18 cellular contexts compared by ENCODE assay signal in the genomic region with DNA sequence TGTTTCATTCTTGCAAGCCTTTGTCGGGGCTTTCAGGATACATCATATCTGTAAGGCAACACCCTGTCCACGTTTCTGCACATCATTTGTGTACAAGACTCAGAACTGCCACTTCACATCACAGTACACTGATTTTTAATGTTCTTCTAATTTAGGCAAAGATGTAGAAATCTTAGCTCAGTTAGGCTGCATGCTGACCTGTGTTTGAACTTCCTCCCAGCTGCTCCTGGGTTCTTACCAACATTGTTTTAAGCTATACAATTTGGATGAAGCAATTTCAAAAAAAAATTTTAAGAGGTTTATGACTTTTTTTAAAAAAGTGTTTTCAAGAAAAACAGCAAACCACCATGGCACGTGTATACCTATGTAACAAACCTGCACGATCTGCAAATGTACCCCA.
DNase-seq lines count a peak whose midpoint lies in the region; ATAC-seq, FAIRE-seq and TF ChIP-seq lines count a peak whose summit lies in the region.
"Had no signal": no experiment of that assay in that cellular context is flagged by ENCODE, and none has a peak within 500 bp of the region (broad histone marks: within the 10 kb centered on the region; RNA-seq: fewer than 3 reads in every experiment).

No MANE protein-coding gene starts in this region.

- peaks cover 3% of the 10 kb centered on the region for H3K4me1 ChIP-seq in endothelial cell of umbilical vein (ENCODE audit: control insufficient read depth, extremely low read depth, insufficient read depth, low read length)
- H3K4me1 ChIP-seq in stomach: no peaks in the 10 kb centered on the region
- H3K4me1 ChIP-seq: SJCRH30 had no signal

- H3K9ac ChIP-seq in endothelial cell of umbilical vein (replicated peaks; ENCODE audit: extremely low read depth, insufficient read depth, low read length): no peak overlapping the region

- H3K36me3 ChIP-seq in endothelial cell of umbilical vein (ENCODE audit: control insufficient read depth in 2 of 2, extremely low read depth in 1 of 2, insufficient read depth in 2 of 2, low read length in 2 of 2) (no peaks in the 10 kb centered on the region), stomach (no peaks in the 10 kb centered on the region)
- H3K36me3 ChIP-seq: SJCRH30 had no signal

- CTCF ChIA-PET in endothelial cell of umbilical vein (lab: Charles Lee): no interaction called here

- H3K36me3 Mint-ChIP-seq in effector memory CD8-positive, alpha-beta T cell (ENCODE audit: insufficient read depth): no peaks in the 10 kb centered on the region
- H3K36me3 Mint-ChIP-seq: CD4-positive, CD25-positive, alpha-beta regulatory T cell had no signal

- H3K4me3 Mint-ChIP-seq in effector memory CD8-positive, alpha-beta T cell: no peak overlapping the region
- H3K4me3 Mint-ChIP-seq: CD4-positive, CD25-positive, alpha-beta regulatory T cell; HFFc6 had no signal

- ATAC-seq in effector memory CD8-positive, alpha-beta T cell (replicated peaks): no peak

- no peak overlapping the region for H3K4me2 ChIP-seq in endothelial cell of umbilical vein (ENCODE audit: insufficient read depth, low read length)

- POLR2A ChIA-PET in endothelial cell of umbilical vein (lab: Charles Lee): no interaction called here

- H3K27ac Mint-ChIP-seq in effector memory CD8-positive, alpha-beta T cell: no peak overlapping the region
- H3K27ac Mint-ChIP-seq: CD4-positive, CD25-positive, alpha-beta regulatory T cell; HFFc6 had no signal

- H3K9me1 ChIP-seq in endothelial cell of umbilical vein (replicated peaks; ENCODE audit: control insufficient read depth, extremely low read depth, insufficient read depth, low read length): no peaks in the 10 kb centered on the region

- intact Hi-C loops in endothelial cell of umbilical vein (cut with micrococcal nuclease) (no loop called here), stomach (cut with DNase I; ENCODE audit: low total_unique reads) (no loop called here)

- TF ChIP-seq CTCF in endothelial cell of umbilical vein (IDR thresholded peaks at IDR 0.05; ENCODE audit: extremely low read depth in 1 of 2, insufficient read depth in 1 of 2, low read depth in 1 of 2, low read length in 2 of 2) (no peak), stomach (IDR thresholded peaks at IDR 0.05) (no peak)

- BruUV-seq in endothelial cell of umbilical vein (replicated peaks; lab: Mats Ljungman, UMichigan): no TSS peak

- DNase-seq in LHCN-M2 (ENCODE audit: low read depth): peak; percentile 13
- peak; percentile 35 for DNase-seq in NOMO-1 treated with dmso at 0.1 percent for 144 hours (lab: John Stamatoyannopoulos, UW; ENCODE audit: unreplicated experiment)
- peak; percentile 50 for DNase-seq in endothelial cell of umbilical vein (ENCODE audit: low read depth, low spot score)
- peak; percentile 6 for DNase-seq in retina
- no peak for DNase-seq in effector memory CD8-positive, alpha-beta T cell
- no peak for DNase-seq in ureter (ENCODE audit: low spot score)
- DNase-seq in stomach: no peak
- DNase-seq: ACHN; AML-193; CD4-positive, CD25-positive, alpha-beta regulatory T cell; DMS53; HFFc6; Kasumi-1; NCI-H1436 treated with DMSO at 0.1 percent for 48 hours; NCI-H345; NCI-H526 treated with DMSO at 0.1 percent for 48 hours; OCI-M1 had no signal

- peak overlapping the region; percentile 44 for H2AFZ ChIP-seq in endothelial cell of umbilical vein (ENCODE audit: low read depth, low read length)

- TF ChIP-seq POLR2A in endothelial cell of umbilical vein (IDR thresholded peaks at IDR 0.05; ENCODE audit: low read depth, low read length): no peak
- no peak for TF ChIP-seq POLR2A in stomach (IDR thresholded peaks at IDR 0.05)

- H3K27me3 ChIP-seq in endothelial cell of umbilical vein (ENCODE audit: control insufficient read depth in 2 of 2, insufficient read depth in 2 of 2, low read length in 2 of 2) (no peaks in the 10 kb centered on the region), stomach (no peaks in the 10 kb centered on the region)
- H3K27me3 ChIP-seq: SJCRH30 had no signal

- H3K4me3 ChIP-seq in endothelial cell of umbilical vein (replicated peaks in 1 of 3; ENCODE audit: insufficient read depth in 1 of 3, low read depth in 1 of 3, low read length in 3 of 3) (no peak overlapping the region), stomach (no peak overlapping the region)
- H3K4me3 ChIP-seq: SJCRH30 had no signal

- peaks cover 0 to 1% of the 10 kb centered on the region in 2 donors for H3K9me3 Mint-ChIP-seq in effector memory CD8-positive, alpha-beta T cell

- H3K27ac ChIP-seq in endothelial cell of umbilical vein (ENCODE audit: insufficient read depth, low read depth, low read length) (no peak overlapping the region), stomach (no peak overlapping the region)
- H3K27ac ChIP-seq: SJCRH30 had no signal

- 44 to 63% (median 57%) methylated on average over 4 of the region's 4 CpGs for WGBS in stomach, 5 donors

- no peak for FAIRE-seq in endothelial cell of umbilical vein (lab: Jason Lieb, UNC)

- no peaks in the 10 kb centered on the region for H4K20me1 ChIP-seq in endothelial cell of umbilical vein (replicated peaks; ENCODE audit: control insufficient read depth, extremely low read depth, insufficient read depth, low read length)

- H3K27me3 Mint-ChIP-seq in effector memory CD8-positive, alpha-beta T cell: no peaks in the 10 kb centered on the region
- H3K27me3 Mint-ChIP-seq: CD4-positive, CD25-positive, alpha-beta regulatory T cell had no signal

- TF ChIP-seq EP300 in stomach (IDR thresholded peaks at IDR 0.05): no peak

- H3K9me3 ChIP-seq in endothelial cell of umbilical vein (replicated peaks; ENCODE audit: control insufficient read depth, insufficient read depth, low read length) (no peaks in the 10 kb centered on the region), stomach (peaks cover 0 to 9% (median 0%) of the 10 kb centered on the region in 4 donors)
- H3K9me3 ChIP-seq: SJCRH30 had no signal

- dilution Hi-C loops in endothelial cell of umbilical vein (cut with MboI; ENCODE audit: extremely low pct_ligation_motif_present, low sequenced_read_pairs): no loop called here

- H3K4me1 Mint-ChIP-seq in effector memory CD8-positive, alpha-beta T cell (ENCODE audit: low read depth in 2 of 2): no peaks in the 10 kb centered on the region
- H3K4me1 Mint-ChIP-seq: CD4-positive, CD25-positive, alpha-beta regulatory T cell had no signal

- no peaks in the 10 kb centered on the region for H3K79me2 ChIP-seq in endothelial cell of umbilical vein (ENCODE audit: control insufficient read depth, insufficient read depth, low read length)

TF ChIP-seq in endothelial cell of umbilical vein, 7 proteins besides CTCF, POLR2A, EP300 and RAD21:
- TF ChIP-seq, protein P1, sequence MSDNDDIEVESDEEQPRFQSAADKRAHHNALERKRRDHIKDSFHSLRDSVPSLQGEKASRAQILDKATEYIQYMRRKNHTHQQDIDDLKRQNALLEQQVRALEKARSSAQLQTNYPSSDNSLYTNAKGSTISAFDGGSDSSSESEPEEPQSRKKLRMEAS (IDR thresholded peaks at IDR 0.05; ENCODE audit: insufficient read depth, insufficient read length): no peak
- TF ChIP-seq EZH2 (IDR thresholded peaks at IDR 0.05; ENCODE audit: borderline replicate concordance, low read depth, low read length, severe bottlenecking) (no peak), FOS (IDR thresholded peaks at IDR 0.05; ENCODE audit: borderline replicate concordance, insufficient read depth, low read length) (no peak), MYC (IDR thresholded peaks at IDR 0.05; ENCODE audit: low read depth, low read length) (no peak), GATA2 (IDR thresholded peaks at IDR 0.05; ENCODE audit: insufficient read depth, insufficient read length, low read depth, low read length) (no peak), POLR2AphosphoS5 (IDR thresholded peaks at IDR 0.05; ENCODE audit: insufficient read depth, low read depth, low read length) (no peak), JUN (IDR thresholded peaks at IDR 0.05; ENCODE audit: borderline replicate concordance, insufficient read depth, insufficient read length, low read depth) (no peak)

Comparison
In these comparisons a context has a peak if more than half of its experiments do, and no peak if none do; other contexts are left out.
1. DNase-seq: peak in LHCN-M2 (single experiment), NOMO-1 treated with dmso at 0.1 percent for 144 hours (single experiment), endothelial cell of umbilical vein (single experiment) and retina (single experiment); none in effector memory CD8-positive, alpha-beta T cell (0 of 3), ureter (single experiment) and stomach (single experiment).